In genomic region chr10:6203331-6204062, GRCh38 we compare ENCODE assay signal across 8 cellular contexts. TPM values are rescaled to one million over a fixed set of nuclear protein-coding genes. Genes with fewer than 3 reads are reported as not detected.
DNase-seq lines count a peak whose midpoint lies in the region; ATAC-seq, FAIRE-seq and TF ChIP-seq lines count a peak whose summit lies in the region.

No MANE protein-coding gene starts in this region.

- ATAC-seq in GM21367 (IDR thresholded peaks at IDR 0.05; ENCODE audit: unreplicated experiment): peak; percentile 34
- ATAC-seq in K562: peak; percentile 85

- peak overlapping the region; percentile 57 for H3K4me3 ChIP-seq in HL-60 (replicated peaks; ENCODE audit: insufficient read depth, low read length)
- peak overlapping the region; percentile 62 for H3K4me3 ChIP-seq in K562
- H3K4me3 ChIP-seq in iPS-11a (ENCODE audit: low read depth, low read length): peak overlapping the region; percentile 86
- peak overlapping the region; percentile 95 for H3K4me3 ChIP-seq in skeletal muscle satellite cell (ENCODE audit: low read length)

- H3K27ac ChIP-seq in HL-60 (replicated peaks): no peak overlapping the region
- peak overlapping the region; percentile 50; the same call in 1 of the 3 replicates for H3K27ac ChIP-seq in K562 (ENCODE audit: extremely low read depth, low read depth, low read length)

- POLR2A ChIA-PET in K562 (lab: Yijun Ruan, JAX): interaction anchor here (0.5 to 1.7 kb wide), 6 partner anchors 10 to 199 kb away, joined by 3 to 6 read pairs (median 4); no protein-coding TSS in a partner anchor

- H3K4me2 ChIP-seq in K562 (ENCODE audit: insufficient read depth, low read length): peak overlapping the region; percentile 81
- H3K4me2 ChIP-seq in skeletal muscle satellite cell (ENCODE audit: low read length): peak overlapping the region; percentile 91

- peaks cover 9% of the 10 kb centered on the region; the same call in 2 of the 3 replicates for H3K79me2 ChIP-seq in K562 (ENCODE audit: control insufficient read depth, insufficient read depth, low read length)

- 10% methylated on average over 24 of the region's 76 CpGs for WGBS in K562 (ENCODE audit: insufficient coverage, low coverage, missing lambda C conversion rate)

- DNase-seq in DMS114 treated with DMSO at 0.1 percent for 48 hours (lab: John Stamatoyannopoulos, UW; ENCODE audit: unreplicated experiment) (peak; percentile 17), HL-60 (ENCODE audit: low read depth in 1 of 2, low spot score in 1 of 2) (peak in 1 of 2 experiments; percentile 1), T-helper 22 cell (ENCODE audit: low read depth) (peak; percentile 34), K562 (ENCODE audit: extremely low read depth in 1 of 4, low spot score in 3 of 4) (peak; percentile 67 to 91 (median 87)), NCI-H524 treated with DMSO at 0.1 percent for 48 hours (lab: John Stamatoyannopoulos, UW) (no peak)

- TF ChIP-seq POLR2A in K562 (conservative IDR thresholded peaks at IDR 0.05): no peak

- H3K9me3 ChIP-seq in K562 (replicated peaks; ENCODE audit: control insufficient read depth, insufficient read depth, low read depth, low read length): no peaks in the 10 kb centered on the region
- H3K9me3 ChIP-seq in skeletal muscle satellite cell (replicated peaks; ENCODE audit: low read length): no peaks in the 10 kb centered on the region

- H3K9ac ChIP-seq in K562 (ENCODE audit: insufficient read depth in 1 of 2, low read depth in 2 of 2, low read length in 2 of 2) (peak overlapping the region; percentile 44 to 93; a peak in 3 of 4 replicates), skeletal muscle satellite cell (ENCODE audit: low read depth, low read length) (peak overlapping the region; percentile 91)

- no peak for TF ChIP-seq EP300 in K562 (IDR thresholded peaks at IDR 0.05; ENCODE audit: low read length)

- peaks cover 8 to 40% of the 10 kb centered on the region in 2 experiments for H3K4me1 ChIP-seq in K562 (replicated peaks in 1 of 2; ENCODE audit: control insufficient read depth in 2 of 2, insufficient read depth in 2 of 2, low read length in 2 of 2)
- H3K4me1 ChIP-seq in skeletal muscle satellite cell (ENCODE audit: control insufficient read depth, insufficient read depth, low read length): peaks cover 35% of the 10 kb centered on the region

- FAIRE-seq in K562 (lab: Jason Lieb, UNC): no peak

- no peaks in the 10 kb centered on the region for H3K9me1 ChIP-seq in K562 (ENCODE audit: control insufficient read depth, insufficient read depth, low read length)

- intact Hi-C loops in K562 (cut with micrococcal nuclease): loop anchor here (2.0 kb wide), 1 partner anchor 95 kb away; no protein-coding TSS in a partner anchor

- no TSS peak for BruUV-seq in K562 (replicated peaks; lab: Mats Ljungman, UMichigan)

- CTCF ChIA-PET in K562 (lab: Yijun Ruan, JAX; ENCODE audit: low intra/inter-chr PET ratio): interaction anchor here (0.6 to 2.4 kb wide), 4 partner anchors 117 to 593 kb away, joined by 3 to 33 read pairs (median 5); no protein-coding TSS in a partner anchor

- in situ Hi-C loops in K562 (cut with MboI): loop anchor here (5.0 kb wide), 1 partner anchor 189 kb away; no protein-coding TSS in a partner anchor

- H2AFZ ChIP-seq in K562 (ENCODE audit: low read depth, low read length): peak overlapping the region; percentile 83

- H3K36me3 ChIP-seq in K562 (ENCODE audit: control insufficient read depth, insufficient read depth, low read length): no peaks in the 10 kb centered on the region
- H3K36me3 ChIP-seq in skeletal muscle satellite cell (ENCODE audit: insufficient read depth, low read length): no peaks in the 10 kb centered on the region

- TF ChIP-seq CTCF in HL-60 (IDR thresholded peaks at IDR 0.05; ENCODE audit: insufficient read depth, low read length): no peak
- peak in 2 of 3 experiments; percentile 47 to 62; a peak in 4 of 6 replicates for TF ChIP-seq CTCF in K562 (IDR thresholded peaks at IDR 0.05 in 2 of 3, conservative IDR thresholded peaks at IDR 0.05 in 1 of 3; ENCODE audit: insufficient read depth in 2 of 3, low read depth in 1 of 3, low read length in 3 of 3)

- TF ChIP-seq RAD21 in K562 (CRISPR knock-in tag; conservative IDR thresholded peaks at IDR 0.05 in 1 of 2, IDR thresholded peaks at IDR 0.05 in 1 of 2): peak in 1 of 2 experiments; percentile 27; a peak in 2 of 4 replicates

- H4K20me1 ChIP-seq in K562 (replicated peaks; ENCODE audit: control insufficient read depth, insufficient read depth, low read length): peaks cover 23% of the 10 kb centered on the region

- H3K27me3 ChIP-seq in HL-60 (ENCODE audit: insufficient read depth, poor library complexity, severe bottlenecking): no peaks in the 10 kb centered on the region
- H3K27me3 ChIP-seq in K562 (ENCODE audit: control insufficient read depth in 2 of 2, insufficient read depth in 2 of 2, low read length in 2 of 2): no peaks in the 10 kb centered on the region
- H3K27me3 ChIP-seq in skeletal muscle satellite cell (ENCODE audit: control insufficient read depth, insufficient read depth, low read length): no peaks in the 10 kb centered on the region

TF ChIP-seq in K562, 482 proteins besides CTCF, POLR2A, EP300 and RAD21 (continues in another document):
- TF ChIP-seq, protein P1, sequence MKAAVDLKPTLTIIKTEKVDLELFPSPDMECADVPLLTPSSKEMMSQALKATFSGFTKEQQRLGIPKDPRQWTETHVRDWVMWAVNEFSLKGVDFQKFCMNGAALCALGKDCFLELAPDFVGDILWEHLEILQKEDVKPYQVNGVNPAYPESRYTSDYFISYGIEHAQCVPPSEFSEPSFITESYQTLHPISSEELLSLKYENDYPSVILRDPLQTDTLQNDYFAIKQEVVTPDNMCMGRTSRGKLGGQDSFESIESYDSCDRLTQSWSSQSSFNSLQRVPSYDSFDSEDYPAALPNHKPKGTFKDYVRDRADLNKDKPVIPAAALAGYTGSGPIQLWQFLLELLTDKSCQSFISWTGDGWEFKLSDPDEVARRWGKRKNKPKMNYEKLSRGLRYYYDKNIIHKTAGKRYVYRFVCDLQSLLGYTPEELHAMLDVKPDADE (conservative IDR thresholded peaks at IDR 0.05; ENCODE audit: control insufficient read depth, low read depth, low read length): 0 out of 2 replicates have a peak, but pooled peaks have one; percentile 45
- TF ChIP-seq HMGXB4 (CRISPR knock-in tag; IDR thresholded peaks at IDR 0.05): peak; percentile 77; the same call in 1 of the 2 replicates
- TF ChIP-seq RBBP5 (IDR thresholded peaks at IDR 0.05; ENCODE audit: borderline replicate concordance, insufficient read depth, low read length, poor library complexity, severe bottlenecking): peak; percentile 69
- TF ChIP-seq CCNT2 (IDR thresholded peaks at IDR 0.05; ENCODE audit: borderline replicate concordance, extremely low read depth, insufficient read length, low read depth, low read length): peak; percentile 64
- peak; percentile 43; the same call in 1 of the 2 replicates for TF ChIP-seq ZFX (CRISPR knock-in tag; IDR thresholded peaks at IDR 0.05)
- 0 out of 4 replicates have a peak, but pooled peaks of 1 of the 2 experiments have one; percentile 31 for TF ChIP-seq FOXK2 (conservative IDR thresholded peaks at IDR 0.05 in 1 of 2, IDR thresholded peaks at IDR 0.05 in 1 of 2; ENCODE audit: low read depth in 2 of 2)
- no peak for TF ChIP-seq SAFB2 (IDR thresholded peaks at IDR 0.05; ENCODE audit: borderline replicate concordance, low read depth, low read length, severe bottlenecking)

RNA-seq across cellular contexts. Expression of gene PFKFB3, which starts 0.8 kb away (rescaled TPM):
- 25.5 and 39.0 TPM in 2 replicates for total RNA-seq in K562 (2011; cell fraction: chromatin; rRNA removed; ENCODE audit: low replicate concordance)
- total RNA-seq in K562 (2011; cell fraction: nucleolus; rRNA removed): 19.2 and 20.8 TPM in 2 replicates
- total RNA-seq in K562 (2011; cell fraction: nucleoplasm; rRNA removed): 15.2 and 16.8 TPM in 2 replicates
- total RNA-seq in K562 (2014; rRNA removed) (7.1 and 8.7 TPM in 2 replicates), K562 (2014; rRNA removed; fragmentation: Illumina TruSeq; extraction: Trizol) (7.3 and 8.5 TPM in 2 replicates), K562 (2015; rRNA removed; fragmentation: Illumina TruSeq; extraction: Trizol) (7.8 and 8.5 TPM in 2 replicates), K562 (2021) (21.1 and 21.6 TPM in 2 replicates)
- polyA plus RNA-seq in K562 (2011; rRNA removed) (7.8 and 11.2 TPM in 2 replicates), K562 (2014; fragmentation: Illumina TruSeq; extraction: Trizol) (15.0 TPM in 2 replicates), K562 (2014; fragmentation: Nextera tagmentation; extraction: Ambion mirVana) (under 1 TPM; 0.46 to 0.73 TPM), K562 (2014; rRNA removed) (8.4 and 10.4 TPM in 2 replicates)
- 8.6 and 13.1 TPM in 2 replicates for polyA plus RNA-seq in K562 (2011; cell fraction: cytosol; rRNA removed)
- 17.4 and 21.2 TPM in 2 replicates for polyA plus RNA-seq in K562 (2011; cell fraction: nucleus; rRNA removed)
- polyA plus RNA-seq in K562 (2012): 9.6 and 10.0 TPM in 2 replicates
- 9.6 and 9.7 TPM in 2 replicates for polyA minus RNA-seq in K562 (2011; rRNA and poly(A)+ RNA removed)
- polyA minus RNA-seq in K562 (2011; cell fraction: cytosol; rRNA and poly(A)+ RNA removed): 5.0 TPM in 2 replicates
- 7.9 and 14.4 TPM in 2 replicates for polyA minus RNA-seq in K562 (2011; cell fraction: nucleus; rRNA and poly(A)+ RNA removed)
- 11.4 and 21.8 TPM in 2 replicates for total RNA-seq in skeletal muscle satellite cell (2012; rRNA removed)
